Comparison of ENCODE assay signal across 16 cellular contexts in genomic region chr12:12282202-12282601, GRCh38. TPM values are rescaled to one million over a fixed set of nuclear protein-coding genes. Genes with fewer than 3 reads are reported as not detected.
DNase-seq lines count a peak whose midpoint lies in the region; ATAC-seq, FAIRE-seq and TF ChIP-seq lines count a peak whose summit lies in the region.
"Had no signal": no experiment of that assay in that cellular context is flagged by ENCODE, and none has a peak within 500 bp of the region (broad histone marks: within the 10 kb centered on the region; RNA-seq: fewer than 3 reads in every experiment).

No MANE protein-coding gene starts in this region.

- H2BK5ac ChIP-seq in H1 (ENCODE audit: low read depth, low read length) = no peak overlapping the region

- H3F3A ChIP-seq in GM23248 (ENCODE audit: insufficient read depth) = peaks cover 24% of the 10 kb centered on the region
- peaks cover 27% of the 10 kb centered on the region for H3F3A ChIP-seq in neural progenitor cell (ENCODE audit: low read depth)

- H2AFZ ChIP-seq in GM23248 = no peak overlapping the region
- no peak overlapping the region for H2AFZ ChIP-seq in H1 (ENCODE audit: low read length)
- no peak overlapping the region for H2AFZ ChIP-seq in neural progenitor cell (replicated peaks)

- H3K9me2 ChIP-seq in GM23248 (ENCODE audit: insufficient read depth) = no peaks in the 10 kb centered on the region

- H3K4me1 Mint-ChIP-seq in neural progenitor cell = peaks cover 38% of the 10 kb centered on the region
- H3K4me1 Mint-ChIP-seq: CD14-positive monocyte had no signal

- H3K23me2 ChIP-seq in H1 (ENCODE audit: low read depth, low read length) = no peaks in the 10 kb centered on the region

- no peak overlapping the region for H4K8ac ChIP-seq in H1 (ENCODE audit: extremely low read depth, insufficient read depth, low read length)

- H2BK15ac ChIP-seq in H1 (ENCODE audit: low read length) = no peak overlapping the region

- no peaks in the 10 kb centered on the region for H3K79me1 ChIP-seq in H1 (ENCODE audit: low read depth, low read length)

- ATAC-seq in GM19467 (IDR thresholded peaks at IDR 0.05; ENCODE audit: unreplicated experiment) = no peak
- ATAC-seq: CD8-positive, alpha-beta T cell had no signal

- no peak overlapping the region for H3K56ac ChIP-seq in H1 (replicated peaks; ENCODE audit: insufficient read length, low read depth, low read length)

- POLR2A ChIA-PET in H1 (lab: Charles Lee; ENCODE audit: partially characterized antibody) = interaction anchor here (0.9 to 2.2 kb wide), 2 partner anchors 12 to 15 kb away, joined by 3 to 13 read pairs; partner anchors contain the start of gene LRP6

- peaks cover 2% of the 10 kb centered on the region for H3K36me3 Mint-ChIP-seq in neural progenitor cell
- H3K36me3 Mint-ChIP-seq: CD14-positive monocyte; CD8-positive, alpha-beta T cell had no signal

- H2BK20ac ChIP-seq in H1 (ENCODE audit: low read length) = no peak overlapping the region

- no peak overlapping the region for H3K14ac ChIP-seq in H1 (ENCODE audit: insufficient read length)

- H3K36me3 ChIP-seq in GM23248 (ENCODE audit: low read depth) (no peaks in the 10 kb centered on the region), H1 (ENCODE audit: control insufficient read depth in 2 of 4, insufficient read depth in 4 of 4, low read length in 3 of 4) (no peaks in the 10 kb centered on the region), neural progenitor cell (no peaks in the 10 kb centered on the region)
- H3K36me3 ChIP-seq: BLaER1 had no signal

- CTCF ChIA-PET in H1 (lab: Charles Lee; ENCODE audit: partially characterized antibody) = interaction anchor here (0.5 to 1.0 kb wide), 5 partner anchors 9 to 145 kb away, joined by 3 to 5 read pairs (median 3); partner anchors contain the start of gene LRP6

- H3K79me2 ChIP-seq in GM23248 (ENCODE audit: insufficient read depth) (no peaks in the 10 kb centered on the region), H1 (ENCODE audit: control insufficient read depth in 1 of 2, insufficient read depth in 2 of 2, low read length in 2 of 2) (no peaks in the 10 kb centered on the region), neural progenitor cell (ENCODE audit: low read depth) (no peaks in the 10 kb centered on the region)

- H3K23ac ChIP-seq in H1 (ENCODE audit: insufficient read length) = no peak overlapping the region

- peak overlapping the region; percentile 6 for H3K27ac Mint-ChIP-seq in neural progenitor cell
- H3K27ac Mint-ChIP-seq: CD14-positive monocyte; CD8-positive, alpha-beta T cell had no signal

- H2AK5ac ChIP-seq in H1 (ENCODE audit: low read depth, low read length) = no peak overlapping the region

- H3K4me3 Mint-ChIP-seq in neural progenitor cell = peak overlapping the region; percentile 12
- H3K4me3 Mint-ChIP-seq: CD14-positive monocyte; CD8-positive, alpha-beta T cell; H9 had no signal

- in situ Hi-C loops in GM23248 (cut with MboI) = no loop called here

- TF ChIP-seq EP300 in H1 (IDR thresholded peaks at IDR 0.05; ENCODE audit: borderline replicate concordance in 1 of 2, low read depth in 2 of 2, low read length in 2 of 2) = no peak

- no peaks in the 10 kb centered on the region for H3K27me3 ChIP-seq in GM23248 (replicated peaks; ENCODE audit: insufficient read depth)
- no peaks in the 10 kb centered on the region; a peak in 1 of 7 replicates for H3K27me3 ChIP-seq in H1 (replicated peaks in 1 of 4; ENCODE audit: control insufficient read depth in 3 of 4, extremely low read depth in 1 of 4, insufficient read depth in 3 of 4, low read length in 3 of 4)
- H3K27me3 ChIP-seq in neural progenitor cell = no peaks in the 10 kb centered on the region
- H3K27me3 ChIP-seq: BLaER1 had no signal

- H4K91ac ChIP-seq in H1 (replicated peaks; ENCODE audit: insufficient read length, low read length) = no peak overlapping the region

- TF ChIP-seq CTCF in H1 (IDR thresholded peaks at IDR 0.05; ENCODE audit: control extremely low read depth in 1 of 3, insufficient read depth in 1 of 3, low read depth in 1 of 3, low read length in 3 of 3) = no peak
- TF ChIP-seq CTCF in neural progenitor cell (IDR thresholded peaks at IDR 0.05) = no peak

- H3K27me3 Mint-ChIP-seq in neural progenitor cell (ENCODE audit: insufficient read depth, low read depth) = peaks cover 10% of the 10 kb centered on the region

- no peak overlapping the region for H2BK12ac ChIP-seq in H1 (ENCODE audit: low read depth, low read length)

- peaks cover 18% of the 10 kb centered on the region for H3K9me3 Mint-ChIP-seq in neural progenitor cell

- 98 to 100% methylated on average over 3 of the region's 3 CpGs for WGBS in GM23248 (ENCODE audit: low coverage in 1 of 2, low lambda C conversion rate in 2 of 2, missing lambda C conversion rate in 2 of 2), 2 experiments
- WGBS in H1 (ENCODE audit: extremely low coverage in 1 of 2, insufficient coverage in 1 of 2, insufficient read length in 1 of 2, insufficient replicate concordance in 2 of 2, low coverage in 1 of 2, low lambda C conversion rate in 2 of 2, missing lambda C conversion rate in 1 of 2), 2 experiments = 80% methylated on average over 3 of the region's 3 CpGs; no CpG with 5 or more reads in 1 of the 2 experiments

- H4K5ac ChIP-seq in H1 (ENCODE audit: insufficient read length, low read depth, low read length) = peak overlapping the region; percentile 69

- H3K4me2 ChIP-seq in GM23248 (ENCODE audit: unreplicated experiment) = peak overlapping the region; percentile 33
- H3K4me2 ChIP-seq in H1 (ENCODE audit: insufficient read depth in 1 of 2, low read depth in 2 of 2, low read length in 2 of 2) = no peak overlapping the region
- peak overlapping the region; percentile 7 for H3K4me2 ChIP-seq in neural progenitor cell
- H3K4me2 ChIP-seq: BLaER1, KMS-11 had no signal

- TF ChIP-seq RAD21 in H1 (IDR thresholded peaks at IDR 0.05 in 1 of 2, conservative IDR thresholded peaks at IDR 0.05 in 1 of 2; ENCODE audit: low read depth in 2 of 2, low read length in 2 of 2) = no peak

- no peaks in the 10 kb centered on the region for H3K9me3 ChIP-seq in GM23248 (ENCODE audit: low read depth)
- H3K9me3 ChIP-seq in H1 (ENCODE audit: insufficient read depth in 2 of 2, low read depth in 1 of 2, low read length in 1 of 2) = no peaks in the 10 kb centered on the region
- H3K9me3 ChIP-seq in neural progenitor cell (ENCODE audit: low read depth) = no peaks in the 10 kb centered on the region

- H3K18ac ChIP-seq in H1 (ENCODE audit: extremely low read depth, low read length) = no peak overlapping the region

- H3K9ac ChIP-seq in GM23248 = no peak overlapping the region
- H3K9ac ChIP-seq in H1 (replicated peaks in 1 of 4; ENCODE audit: extremely low read depth in 1 of 4, low read depth in 3 of 4, low read length in 3 of 4) = no peak overlapping the region
- H3K9ac ChIP-seq in neural progenitor cell = no peak overlapping the region
- H3K9ac ChIP-seq: BLaER1, KMS-11 had no signal

- peaks cover 15% of the 10 kb centered on the region for H3K4me1 ChIP-seq in GM23248 (ENCODE audit: insufficient read depth)
- peaks cover 0 to 23% (median 10%) of the 10 kb centered on the region in 4 experiments; a peak in 5 of 7 replicates for H3K4me1 ChIP-seq in H1 (replicated peaks in 1 of 4; ENCODE audit: control insufficient read depth in 3 of 4, insufficient read depth in 4 of 4, low read length in 3 of 4)
- H3K4me1 ChIP-seq in neural progenitor cell = peaks cover 29% of the 10 kb centered on the region
- H3K4me1 ChIP-seq: BLaER1 had no signal

- DNase-seq in GM23248 = no peak
- DNase-seq in H1 (ENCODE audit: low read depth in 1 of 2, low spot score in 2 of 2) = no peak
- no peak for DNase-seq in neural progenitor cell (ENCODE audit: low spot score)
- DNase-seq in NCI-H774 (lab: John Stamatoyannopoulos, UW) = no peak
- no peak for DNase-seq in NCI-H2029 treated with DMSO at 0.1 percent for 48 hours (lab: John Stamatoyannopoulos, UW)
- DNase-seq in NCI-H82 treated with DMSO at 0.1 percent for 48 hours (lab: John Stamatoyannopoulos, UW; ENCODE audit: unreplicated experiment) = no peak
- DNase-seq: GOT3, H9 had no signal

- no peak overlapping the region for H3K4ac ChIP-seq in H1 (replicated peaks; ENCODE audit: insufficient read length, low read depth, low read length)

- no peak for TF ChIP-seq POLR2A in H1 (IDR thresholded peaks at IDR 0.05; ENCODE audit: control extremely low read depth in 1 of 2, low read depth in 2 of 2, low read length in 2 of 2)

- H3K27ac ChIP-seq in GM23248 (no peak overlapping the region), H1 (ENCODE audit: low read depth, low read length) (no peak overlapping the region), neural progenitor cell (no peak overlapping the region)
- H3K27ac ChIP-seq: BLaER1, KMS-11 had no signal

- H3K4me3 ChIP-seq in GM23248 = no peak overlapping the region
- no peak overlapping the region for H3K4me3 ChIP-seq in H1 (ENCODE audit: extremely low read depth in 1 of 4, insufficient read depth in 2 of 4, low read depth in 3 of 4, low read length in 4 of 4)
- H3K4me3 ChIP-seq in neural progenitor cell = no peak overlapping the region
- H3K4me3 ChIP-seq: BLaER1 had no signal

- no peak for FAIRE-seq in H1 (lab: Jason Lieb, UNC)
- FAIRE-seq: A204.1, D721Med, G401.6 had no signal

- H2BK120ac ChIP-seq in H1 (replicated peaks; ENCODE audit: low read depth, low read length) = no peak overlapping the region

- H4K20me1 ChIP-seq in GM23248 (ENCODE audit: insufficient read depth) (no peaks in the 10 kb centered on the region), H1 (replicated peaks in 1 of 2; ENCODE audit: control insufficient read depth in 1 of 2, insufficient read depth in 2 of 2, low read length in 2 of 2) (no peaks in the 10 kb centered on the region), neural progenitor cell (ENCODE audit: low read depth) (no peaks in the 10 kb centered on the region)
- H4K20me1 ChIP-seq: BLaER1 had no signal

TF ChIP-seq in H1, 55 proteins besides CTCF, POLR2A, EP300 and RAD21 (continues in another document):
- TF ChIP-seq TAF7 (optimal IDR thresholded peaks at IDR 0.05; ENCODE audit: borderline replicate concordance, low read depth, low read length) (no peak), BRCA1 (IDR thresholded peaks at IDR 0.05; ENCODE audit: low read depth, low read length) (no peak), TBP (IDR thresholded peaks at IDR 0.05; ENCODE audit: low read depth, low read length) (no peak), GTF2F1 (IDR thresholded peaks at IDR 0.05; ENCODE audit: borderline replicate concordance, low read depth, low read length) (no peak)

RNA-seq across cellular contexts. Expression of gene LRP6, which starts 15.4 kb away (rescaled TPM):
- total RNA-seq in GM23248 (2014; rRNA removed; shearing (Covaris generic)) = 19.2 and 20.1 TPM in 2 replicates
- polyA plus RNA-seq in GM23248 (2016; fragmentation: Nextera tagmentation; extraction: Ambion mirVana) = 10.3 and 10.8 TPM in 2 replicates
- 73.2 and 74.0 TPM in 2 replicates for total RNA-seq in H1 (2021; fragmentation: NEBNext Ultra II Directional; extraction: Animal tissue kit (Norgen Biotek cat#: 25700))
- polyA plus RNA-seq in H1 (2011; rRNA removed) = 53.6 and 58.1 TPM in 2 replicates
- polyA plus RNA-seq in H1 (2011; cell fraction: cytosol; rRNA removed) = 41.0 TPM
- polyA plus RNA-seq in H1 (2011; cell fraction: nucleus; rRNA removed) = 90.8 TPM
- polyA plus RNA-seq in H1 (2012, experiment 1 of 2) = 29.7 to 43.9 TPM (median 37.3 TPM) in 4 replicates
- polyA plus RNA-seq in H1 (2012, experiment 2 of 2) = 1.2 TPM
- 38.9 TPM for polyA plus RNA-seq in H1 (2013, experiment 1 of 2)
- polyA plus RNA-seq in H1 (2013, experiment 2 of 2) = 39.7 TPM
- polyA minus RNA-seq in H1 (2011; rRNA and poly(A)+ RNA removed) = 307 and 385 TPM in 2 replicates
- 116 TPM for polyA minus RNA-seq in H1 (2011; cell fraction: cytosol; rRNA and poly(A)+ RNA removed)
- 226 TPM for polyA minus RNA-seq in H1 (2011; cell fraction: nucleus; rRNA and poly(A)+ RNA removed)
- total RNA-seq in neural progenitor cell (ENCODE audit: low replicate concordance) = 61.6 and 68.0 TPM in 2 replicates
- polyA plus RNA-seq: CD14-positive monocyte had no signal

Comparison
In these comparisons a context has a peak if more than half of its experiments do, and no peak if none do; other contexts are left out.
1. H3K4me2 ChIP-seq: peak in GM23248 (single experiment) and neural progenitor cell (single experiment); none in H1 (0 of 2).